ENCODE assay signal across 10 cellular contexts in genomic region chr7:56097700-56098099, GRCh38. TPM values are rescaled to one million over a fixed set of nuclear protein-coding genes. Genes with fewer than 3 reads are reported as not detected.
A peak's percentile ranks its signal among the peaks of the same experiment; 100 is the strongest.
DNase-seq lines count a peak whose midpoint lies in the region; ATAC-seq and TF ChIP-seq lines count a peak whose summit lies in the region.
"Had no signal": no experiment of that assay in that cellular context is flagged by ENCODE, and none has a peak within 500 bp of the region (broad histone marks: within the 10 kb centered on the region; RNA-seq: fewer than 3 reads in every experiment).

No MANE protein-coding gene starts in this region.

- intact Hi-C loops in psoas muscle (cut with DNase I): no loop called here
- intact Hi-C loops in CD8-positive, alpha-beta T cell (cut with DNase I, micrococcal nuclease): no loop called here

- H3K4me1 ChIP-seq in psoas muscle: peaks cover 9% of the 10 kb centered on the region
- H3K4me1 ChIP-seq in CD8-positive, alpha-beta T cell (ENCODE audit: insufficient read depth, low read length): no peaks in the 10 kb centered on the region

- H3K4me3 Mint-ChIP-seq in CD8-positive, alpha-beta T cell: no peak overlapping the region
- H3K4me3 Mint-ChIP-seq: activated naive CD8-positive, alpha-beta T cell treated with anti-CD3 and anti-CD28 coated beads, Interleukin-2, amount 10 ng/mL, durations not matched to agents 7 days and 5 days had no signal

- WGBS in psoas muscle, 3 donors: 31 to 42% (median 32%) methylated on average over 5 of the region's 5 CpGs

- TF ChIP-seq CTCF in GM12865 (IDR thresholded peaks at IDR 0.05; ENCODE audit: insufficient read depth, low read depth, low read length, missing control alignments): no peak
- TF ChIP-seq CTCF in cardiac fibroblast (IDR thresholded peaks at IDR 0.05; ENCODE audit: low read depth, low read length): no peak
- no peak for TF ChIP-seq CTCF in psoas muscle (IDR thresholded peaks at IDR 0.05)
- no peak for TF ChIP-seq CTCF in CD8-positive, alpha-beta T cell (IDR thresholded peaks at IDR 0.05)

- no peaks in the 10 kb centered on the region for H3K27me3 Mint-ChIP-seq in CD8-positive, alpha-beta T cell (ENCODE audit: low read depth)
- H3K27me3 Mint-ChIP-seq: activated naive CD8-positive, alpha-beta T cell treated with anti-CD3 and anti-CD28 coated beads, Interleukin-2, amount 10 ng/mL, durations not matched to agents 7 days and 5 days had no signal

- peak overlapping the region; percentile 54 for H3K27ac ChIP-seq in psoas muscle
- H3K27ac ChIP-seq in CD8-positive, alpha-beta T cell (ENCODE audit: low read depth, low read length): no peak overlapping the region

- H3K9me3 ChIP-seq in psoas muscle: no peaks in the 10 kb centered on the region
- no peaks in the 10 kb centered on the region for H3K9me3 ChIP-seq in CD8-positive, alpha-beta T cell (ENCODE audit: low read length)

- H3K36me3 ChIP-seq in psoas muscle (ENCODE audit: insufficient read depth in 1 of 2, low read depth in 1 of 2): peaks cover 19 to 44% of the 10 kb centered on the region in 2 donors
- H3K36me3 ChIP-seq in CD8-positive, alpha-beta T cell (ENCODE audit: insufficient read depth, low read length): peaks cover 22% of the 10 kb centered on the region

- no peaks in the 10 kb centered on the region for H3K9me3 Mint-ChIP-seq in CD8-positive, alpha-beta T cell
- H3K9me3 Mint-ChIP-seq: activated naive CD8-positive, alpha-beta T cell treated with anti-CD3 and anti-CD28 coated beads, Interleukin-2, amount 10 ng/mL, durations not matched to agents 7 days and 5 days had no signal

- H3K4me3 ChIP-seq in GM12865 (ENCODE audit: low read depth, low read length): no peak overlapping the region
- no peak overlapping the region for H3K4me3 ChIP-seq in cardiac fibroblast (replicated peaks in 1 of 2; ENCODE audit: low read depth in 2 of 2, low read length in 2 of 2)
- H3K4me3 ChIP-seq in psoas muscle: no peak overlapping the region
- no peak overlapping the region for H3K4me3 ChIP-seq in CD8-positive, alpha-beta T cell (ENCODE audit: low read depth, low read length)

- POLR2A ChIA-PET in CD8-positive, alpha-beta T cell (lab: Charles Lee): no interaction called here

- H3K4me1 Mint-ChIP-seq in CD8-positive, alpha-beta T cell (ENCODE audit: low read depth): no peaks in the 10 kb centered on the region

- H3K36me3 Mint-ChIP-seq in CD8-positive, alpha-beta T cell: peaks cover 40% of the 10 kb centered on the region

- peak; percentile 30 for DNase-seq in GM12865 (ENCODE audit: low read depth)
- peak; percentile 18 for DNase-seq in NCI-H446 treated with DMSO at 0.1 percent for 48 hours (lab: John Stamatoyannopoulos, UW)
- peak; percentile 84 to 91 for DNase-seq in cardiac fibroblast (ENCODE audit: low read depth in 2 of 2)
- peak in 1 of 2 donors; percentile 56 for DNase-seq in psoas muscle
- no peak for DNase-seq in CD8-positive, alpha-beta T cell
- no peak for DNase-seq in stimulated activated naive CD8-positive, alpha-beta T cell treated with anti-CD3 and anti-CD28 coated beads, Interleukin-15, Interleukin-2, amounts not matched to agents 100 U/mL and 50 U/mL, for 24 hours
- DNase-seq: activated naive CD8-positive, alpha-beta T cell treated with anti-CD3 and anti-CD28 coated beads, Interleukin-2, amount 10 ng/mL, durations not matched to agents 7 days and 5 days; KG1 had no signal

- H3K27me3 ChIP-seq in psoas muscle (ENCODE audit: insufficient read depth in 3 of 3, low read length in 2 of 3): no peaks in the 10 kb centered on the region
- no peaks in the 10 kb centered on the region for H3K27me3 ChIP-seq in CD8-positive, alpha-beta T cell (ENCODE audit: insufficient read depth, low read length)

- ATAC-seq in psoas muscle (peak in 3 of 4 donors; percentile 33 to 58 (median 50)), HG03175 (IDR thresholded peaks at IDR 0.05; ENCODE audit: unreplicated experiment) (no peak), GM18517 (IDR thresholded peaks at IDR 0.05; ENCODE audit: unreplicated experiment) (no peak)
- ATAC-seq in CD8-positive, alpha-beta T cell: no peak
- ATAC-seq in stimulated activated naive CD8-positive, alpha-beta T cell treated with anti-CD3 and anti-CD28 coated beads, Interleukin-15, Interleukin-2, amounts not matched to agents 100 U/mL and 50 U/mL, for 24 hours: no peak

- no peak overlapping the region for H3K27ac Mint-ChIP-seq in CD8-positive, alpha-beta T cell
- H3K27ac Mint-ChIP-seq: activated naive CD8-positive, alpha-beta T cell treated with anti-CD3 and anti-CD28 coated beads, Interleukin-2, amount 10 ng/mL, durations not matched to agents 7 days and 5 days had no signal

- CTCF ChIA-PET in CD8-positive, alpha-beta T cell (lab: Charles Lee): no interaction called here

RNA-seq across cellular contexts. Expression of gene PHKG1, which starts 4.9 kb away (rescaled TPM):
- 10 to 100 TPM; 32.2 to 99.6 (median 46.3) TPM for total RNA-seq in psoas muscle
- 10 to 100 TPM in 2 of 3 donors, 1 to 10 TPM in 1; 9.2 to 65.1 (median 39.2) TPM for polyA plus RNA-seq in psoas muscle
- 1 to 10 TPM; 8.9 to 9.6 TPM for total RNA-seq in CD8-positive, alpha-beta T cell

RNA-seq across cellular contexts. Expression of gene CHCHD2, which starts 8.6 kb away (rescaled TPM):
- 100 to 1,000 TPM; 475 to 571 (median 506) TPM for total RNA-seq in psoas muscle
- polyA plus RNA-seq in psoas muscle: 100 to 1,000 TPM; 593 to 948 (median 729) TPM
- 100 to 1,000 TPM; 283 to 294 TPM for total RNA-seq in CD8-positive, alpha-beta T cell

RNA-seq across cellular contexts. Expression of gene NUPR2, which starts 18.5 kb away (rescaled TPM):
- total RNA-seq in psoas muscle: not detected
- polyA plus RNA-seq in psoas muscle: not detected
- not detected for total RNA-seq in CD8-positive, alpha-beta T cell
- total RNA-seq: activated naive CD8-positive, alpha-beta T cell treated with anti-CD3 and anti-CD28 coated beads, Interleukin-2, amount 10 ng/mL, durations not matched to agents 7 days and 5 days had no signal

RNA-seq across cellular contexts. Expression of gene SUMF2, which starts 33.6 kb away (rescaled TPM):
- 10 to 100 TPM; 22.0 to 35.2 (median 22.8) TPM for total RNA-seq in psoas muscle
- polyA plus RNA-seq in psoas muscle: 10 to 100 TPM; 26.8 to 29.1 (median 27.3) TPM
- 100 to 1,000 TPM in 1 of 2 experiments, 10 to 100 TPM in 1; 97.8 to 103 TPM for total RNA-seq in CD8-positive, alpha-beta T cell

RNA-seq across cellular contexts. Expression of gene CCT6A, which starts 46.1 kb away (rescaled TPM):
- 100 to 1,000 TPM in 3 of 4 donors, 10 to 100 TPM in 1; 96.5 to 135 (median 130) TPM for total RNA-seq in psoas muscle
- 100 to 1,000 TPM; 138 to 259 (median 235) TPM for polyA plus RNA-seq in psoas muscle
- total RNA-seq in CD8-positive, alpha-beta T cell: 10 to 100 TPM; 36.3 to 40.9 TPM

Comparison
In these comparisons a context has a peak if more than half of its experiments do, and no peak if none do; other contexts are left out.
1. DNase-seq: peak in GM12865 (single experiment), NCI-H446 treated with DMSO at 0.1 percent for 48 hours (single experiment) and cardiac fibroblast (2 of 2); none in CD8-positive, alpha-beta T cell (0 of 7) and stimulated activated naive CD8-positive, alpha-beta T cell treated with anti-CD3 and anti-CD28 coated beads, Interleukin-15, Interleukin-2, amounts not matched to agents 100 U/mL and 50 U/mL, for 24 hours (single experiment).
2. ATAC-seq: peak in psoas muscle (3 of 4); none in HG03175 (single experiment), GM18517 (single experiment), CD8-positive, alpha-beta T cell (single experiment) and stimulated activated naive CD8-positive, alpha-beta T cell treated with anti-CD3 and anti-CD28 coated beads, Interleukin-15, Interleukin-2, amounts not matched to agents 100 U/mL and 50 U/mL, for 24 hours (single experiment).